Comparison of ENCODE assay signal across 8 cellular contexts in the genomic region with DNA sequence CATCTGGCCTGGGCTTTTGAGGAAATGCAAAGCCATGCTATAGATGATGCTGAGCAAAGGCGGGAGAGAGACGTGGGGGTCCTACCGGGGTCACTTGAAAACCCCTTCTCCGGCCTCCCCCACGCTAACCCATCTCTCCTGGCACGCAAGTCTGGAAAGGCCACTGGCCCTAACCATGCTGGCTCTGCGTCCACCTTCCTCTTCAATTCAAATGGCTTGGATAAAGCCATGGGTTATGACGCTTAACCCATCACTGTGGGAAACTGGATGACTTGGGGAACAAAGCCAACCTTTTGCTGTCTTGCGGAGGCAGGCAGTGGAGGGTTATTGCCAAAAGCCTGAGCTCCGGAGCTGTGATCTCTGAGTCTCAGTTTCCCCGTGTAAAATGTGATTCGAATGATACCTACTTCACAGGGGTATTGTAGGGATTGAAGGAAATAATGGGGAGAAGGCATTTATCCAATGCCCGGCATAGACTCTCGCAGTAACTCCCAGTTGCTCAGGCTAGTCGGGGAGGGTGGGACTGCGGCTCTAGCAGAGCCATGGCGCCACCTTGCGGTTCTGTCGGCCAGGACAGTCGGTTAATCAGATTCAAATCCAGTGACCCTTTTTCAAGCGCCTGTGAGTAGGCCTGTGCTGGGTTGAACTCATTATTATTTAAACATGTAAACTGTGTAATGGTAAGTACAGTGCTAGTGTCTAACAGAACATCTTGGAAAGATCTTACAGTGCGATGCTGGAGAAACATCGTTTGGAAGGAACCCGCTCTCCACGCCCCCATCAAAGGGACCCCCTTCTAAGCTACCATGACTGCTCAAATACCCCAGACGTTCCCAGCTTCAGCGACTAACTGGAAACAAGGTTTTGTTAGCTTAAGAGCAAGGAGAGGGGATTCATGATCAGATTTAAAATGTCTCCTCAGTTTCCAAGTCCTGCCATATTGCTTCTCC. TPM values are rescaled to one million over a fixed set of nuclear protein-coding genes. Genes with fewer than 3 reads are reported as not detected.
A peak's percentile ranks its signal among the peaks of the same experiment; 100 is the strongest.
DNase-seq lines count a peak whose midpoint lies in the region; ATAC-seq, FAIRE-seq and TF ChIP-seq lines count a peak whose summit lies in the region.

No MANE protein-coding gene starts in this region.

- no peaks in the 10 kb centered on the region for H3K9me3 ChIP-seq in breast epithelium
- H3K9me3 ChIP-seq in keratinocyte (ENCODE audit: control insufficient read depth, low read depth, low read length) = no peaks in the 10 kb centered on the region

- peaks cover 27% of the 10 kb centered on the region for H3K4me1 ChIP-seq in ACC112 (ENCODE audit: control insufficient read depth, insufficient read depth, low read length, unreplicated experiment)
- no peaks in the 10 kb centered on the region for H3K4me1 ChIP-seq in breast epithelium
- peaks cover 7% of the 10 kb centered on the region for H3K4me1 ChIP-seq in keratinocyte (ENCODE audit: control insufficient read depth, extremely low read depth, insufficient read depth, low read length)

- TF ChIP-seq POLR2A in breast epithelium (IDR thresholded peaks at IDR 0.05) = no peak

- H3K4me1 Mint-ChIP-seq in WTC11 = peaks cover 17% of the 10 kb centered on the region

- no peak overlapping the region for H3K9ac ChIP-seq in keratinocyte (ENCODE audit: control insufficient read depth, extremely low read depth, insufficient read depth, low read length)

- CTCF ChIA-PET in WTC11 (lab: Charles Lee) = interaction anchor here (0.6 to 2.8 kb wide), 26 partner anchors 12 to 520 kb away, joined by 3 to 11 read pairs (median 4); a partner anchor contains a TSS

- H3K27me3 ChIP-seq in ACC112 (ENCODE audit: insufficient read depth, low read length) (no peaks in the 10 kb centered on the region), breast epithelium (no peaks in the 10 kb centered on the region), keratinocyte (ENCODE audit: control insufficient read depth, extremely low read depth, insufficient read depth, low read length) (no peaks in the 10 kb centered on the region)

- no peaks in the 10 kb centered on the region for H3K36me3 Mint-ChIP-seq in WTC11

- dilution Hi-C loops in keratinocyte (cut with MboI; ENCODE audit: extremely low pct_ligation_motif_present, low sequenced_read_pairs) = no loop called here

- no peaks in the 10 kb centered on the region for H4K20me1 ChIP-seq in keratinocyte (ENCODE audit: control insufficient read depth, extremely low read depth, insufficient read depth, low read length)

- H3K27ac ChIP-seq in ACC112 (ENCODE audit: low read depth, low read length) (peak overlapping the region; percentile 75; the same call in 1 of the 2 replicates), breast epithelium (no peak overlapping the region), keratinocyte (ENCODE audit: control insufficient read depth, insufficient read depth, low read length) (no peak overlapping the region)

- ATAC-seq in GM18520 (IDR thresholded peaks at IDR 0.05; ENCODE audit: unreplicated experiment) = peak; percentile 53
- peak; percentile 77 for ATAC-seq in HG03108 (IDR thresholded peaks at IDR 0.05; ENCODE audit: unreplicated experiment)
- ATAC-seq in WTC11 = peak; percentile 96

- no peak overlapping the region for H3K4me3 Mint-ChIP-seq in WTC11

- H2AFZ ChIP-seq in ACC112 (ENCODE audit: low read length, unreplicated experiment) (peak overlapping the region; percentile 1), keratinocyte (ENCODE audit: control insufficient read depth, low read length) (no peak overlapping the region)

- TF ChIP-seq CTCF in WTC11 (IDR thresholded peaks at IDR 0.05) (peak; percentile 92), breast epithelium (IDR thresholded peaks at IDR 0.05) (peak; percentile 82 to 95 (median 91)), keratinocyte (optimal IDR thresholded peaks at IDR 0.05 in 1 of 3, IDR thresholded peaks at IDR 0.05 in 1 of 3, conservative IDR thresholded peaks at IDR 0.05 in 1 of 3; ENCODE audit: extremely low read depth in 1 of 3, insufficient read depth in 2 of 3, low read length in 3 of 3) (peak; percentile 87 to 96 (median 95))

- intact Hi-C loops in breast epithelium (cut with DNase I; ENCODE audit: low total_unique reads) = loop anchor here (10.0 kb wide), 1 partner anchor 80 kb away; a partner anchor contains a TSS

- peak; percentile 59 for FAIRE-seq in keratinocyte (lab: Jason Lieb, UNC)

- no peaks in the 10 kb centered on the region for H3K9me3 Mint-ChIP-seq in WTC11

- H3K9me1 ChIP-seq in keratinocyte (ENCODE audit: control insufficient read depth, extremely low read depth, insufficient read depth, low read length) = no peaks in the 10 kb centered on the region

- DNase-seq in NCI-H2227 (lab: John Stamatoyannopoulos, UW; ENCODE audit: unreplicated experiment) (peak; percentile 90), WTC11 (ENCODE audit: low spot score) (peak; percentile 93), breast epithelium (ENCODE audit: low spot score in 2 of 2) (peak; percentile 79 to 87), keratinocyte (ENCODE audit: low read depth, low spot score) (no peak)
- DNase-seq in stimulated activated CD4-positive, alpha-beta T cell treated with anti-CD3 and anti-CD28 coated beads, Interleukin-1b, Interleukin-23, amount 100 ng/mL, for 4 hours (ENCODE audit: low read depth in 2 of 2) = peak; percentile 74 to 76

- POLR2A ChIA-PET in WTC11 (lab: Charles Lee) = interaction anchor here (1.2 kb wide), 1 partner anchor 96 kb away, joined by 3 read pairs; no protein-coding TSS in a partner anchor

- no peaks in the 10 kb centered on the region for H3K79me2 ChIP-seq in ACC112 (ENCODE audit: control insufficient read depth, insufficient read depth, low read length, unreplicated experiment)
- no peaks in the 10 kb centered on the region for H3K79me2 ChIP-seq in keratinocyte (ENCODE audit: control insufficient read depth, insufficient read depth, low read length)

- H3K27me3 Mint-ChIP-seq in WTC11 (ENCODE audit: low read depth) = no peaks in the 10 kb centered on the region

- H3K36me3 ChIP-seq in ACC112 (ENCODE audit: insufficient read depth, low read length) (no peaks in the 10 kb centered on the region), breast epithelium (no peaks in the 10 kb centered on the region), keratinocyte (ENCODE audit: control insufficient read depth in 2 of 2, extremely low read depth in 1 of 2, insufficient read depth in 2 of 2, low read length in 2 of 2) (no peaks in the 10 kb centered on the region)

- H3K4me3 ChIP-seq in ACC112 (ENCODE audit: low read depth, low read length) (no peak overlapping the region), breast epithelium (peak overlapping the region in 1 of 3 donors; percentile 42), keratinocyte (ENCODE audit: control insufficient read depth in 2 of 3, extremely low read depth in 1 of 3, insufficient read depth in 2 of 3, low read depth in 1 of 3, low read length in 3 of 3) (no peak overlapping the region)

- H3K27ac Mint-ChIP-seq in WTC11 = no peak overlapping the region

- peak overlapping the region; percentile 11 for H3K4me2 ChIP-seq in keratinocyte (ENCODE audit: control insufficient read depth, extremely low read depth, insufficient read depth, low read depth, low read length)

TF ChIP-seq in WTC11, 78 proteins besides CTCF, POLR2A, EP300 and RAD21 (continues in another document):
- TF ChIP-seq SMAD3 (CRISPR knock-in tag; IDR thresholded peaks at IDR 0.05; ENCODE audit: borderline replicate concordance) (no peak), MYBL2 (CRISPR knock-in tag; IDR thresholded peaks at IDR 0.05) (no peak), ZNF423 (CRISPR knock-in tag; IDR thresholded peaks at IDR 0.05) (no peak), SOX15 (CRISPR knock-in tag; IDR thresholded peaks at IDR 0.05) (no peak), ZNF121 (CRISPR knock-in tag; IDR thresholded peaks at IDR 0.05) (no peak)
- TF ChIP-seq, protein P1, sequence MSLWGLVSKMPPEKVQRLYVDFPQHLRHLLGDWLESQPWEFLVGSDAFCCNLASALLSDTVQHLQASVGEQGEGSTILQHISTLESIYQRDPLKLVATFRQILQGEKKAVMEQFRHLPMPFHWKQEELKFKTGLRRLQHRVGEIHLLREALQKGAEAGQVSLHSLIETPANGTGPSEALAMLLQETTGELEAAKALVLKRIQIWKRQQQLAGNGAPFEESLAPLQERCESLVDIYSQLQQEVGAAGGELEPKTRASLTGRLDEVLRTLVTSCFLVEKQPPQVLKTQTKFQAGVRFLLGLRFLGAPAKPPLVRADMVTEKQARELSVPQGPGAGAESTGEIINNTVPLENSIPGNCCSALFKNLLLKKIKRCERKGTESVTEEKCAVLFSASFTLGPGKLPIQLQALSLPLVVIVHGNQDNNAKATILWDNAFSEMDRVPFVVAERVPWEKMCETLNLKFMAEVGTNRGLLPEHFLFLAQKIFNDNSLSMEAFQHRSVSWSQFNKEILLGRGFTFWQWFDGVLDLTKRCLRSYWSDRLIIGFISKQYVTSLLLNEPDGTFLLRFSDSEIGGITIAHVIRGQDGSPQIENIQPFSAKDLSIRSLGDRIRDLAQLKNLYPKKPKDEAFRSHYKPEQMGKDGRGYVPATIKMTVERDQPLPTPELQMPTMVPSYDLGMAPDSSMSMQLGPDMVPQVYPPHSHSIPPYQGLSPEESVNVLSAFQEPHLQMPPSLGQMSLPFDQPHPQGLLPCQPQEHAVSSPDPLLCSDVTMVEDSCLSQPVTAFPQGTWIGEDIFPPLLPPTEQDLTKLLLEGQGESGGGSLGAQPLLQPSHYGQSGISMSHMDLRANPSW (CRISPR knock-in tag; conservative IDR thresholded peaks at IDR 0.05; ENCODE audit: low read depth) = no peak

RNA-seq across cellular contexts. Expression of a gene that starts 20.3 kb away (rescaled TPM):
- total RNA-seq in WTC11 (2021) (22.7 to 25.2 TPM (median 23.5 TPM) in 3 replicates), breast epithelium (1 to 10 TPM in 1 of 3 donors, not detected in 2; 1.8 TPM)
- 0.99 to 10.8 TPM (median 7.0 TPM) in 3 replicates for polyA plus RNA-seq in keratinocyte
- not detected for polyA plus RNA-seq in keratinocyte (2011; ENCODE audit: low read depth)
- 2.1 and 3.3 TPM in 2 replicates for polyA plus RNA-seq in keratinocyte (2011; cell fraction: cytosol; rRNA removed)
- polyA plus RNA-seq in keratinocyte (2011; cell fraction: nucleus; rRNA removed) = 1.1 and 1.5 TPM in 2 replicates
- polyA plus RNA-seq in keratinocyte (2012; ENCODE audit: low replicate concordance) = 6.2 TPM in 1 of 2 replicates, not detected in the other
- 1.5 to 9.0 TPM (median 2.5 TPM) in 3 replicates for polyA minus RNA-seq in keratinocyte
- polyA minus RNA-seq in keratinocyte (2011; cell fraction: cytosol; rRNA and poly(A)+ RNA removed) = 4.8 TPM
- 0.53 and 2.4 TPM in 2 replicates for polyA minus RNA-seq in keratinocyte (2011; cell fraction: nucleus; rRNA and poly(A)+ RNA removed)
